8 cellular contexts compared by ENCODE assay signal in genomic region chr17:1488826-1489275, GRCh38. TPM values are rescaled to one million over a fixed set of nuclear protein-coding genes. Genes with fewer than 3 reads are reported as not detected.
DNase-seq lines count a peak whose midpoint lies in the region; ATAC-seq and TF ChIP-seq lines count a peak whose summit lies in the region.

No MANE protein-coding gene starts in this region.

- H3K36me3 ChIP-seq in CD8-positive, alpha-beta T cell (ENCODE audit: insufficient read depth, low read length): no peaks in the 10 kb centered on the region
- H3K36me3 ChIP-seq in esophagus (ENCODE audit: control insufficient read depth in 2 of 2, insufficient read depth in 2 of 2, low read length in 1 of 2) (peaks cover 0 to 4% of the 10 kb centered on the region in 2 donors), trophoblast cell (ENCODE audit: control insufficient read depth in 1 of 2, insufficient read depth in 2 of 2, low read length in 2 of 2) (peaks cover 4 to 6% of the 10 kb centered on the region in 2 experiments)

- peaks cover 30% of the 10 kb centered on the region for H3K4me1 Mint-ChIP-seq in CD8-positive, alpha-beta T cell (ENCODE audit: low read depth)

- H3K36me3 Mint-ChIP-seq in CD8-positive, alpha-beta T cell: no peaks in the 10 kb centered on the region

- no peak for DNase-seq in CD8-positive, alpha-beta T cell
- no peak for DNase-seq in RWPE1 (ENCODE audit: low spot score)
- DNase-seq in trophoblast cell: no peak
- DNase-seq in lower leg skin (ENCODE audit: low spot score in 2 of 2): no peak
- DNase-seq in NCI-H226: no peak

- H3K4me3 ChIP-seq in CD8-positive, alpha-beta T cell (ENCODE audit: low read depth, low read length): peak overlapping the region; percentile 63
- H3K4me3 ChIP-seq in esophagus (ENCODE audit: low read depth in 1 of 2, low read length in 2 of 2) (peak overlapping the region in 1 of 2 donors; percentile 46), trophoblast cell (ENCODE audit: low read depth, low read length) (no peak overlapping the region), lower leg skin (ENCODE audit: low read depth, poor library complexity, severe bottlenecking) (no peak overlapping the region)

- CTCF ChIA-PET in CD8-positive, alpha-beta T cell (lab: Charles Lee): interaction anchor here (0.7 to 1.7 kb wide), 3 partner anchors 16 to 124 kb away, joined by 3 to 6 read pairs (median 3); partner anchors contain the start of gene INPP5K
- CTCF ChIA-PET in RWPE1 (lab: Yijun Ruan, JAX): interaction anchor here (0.6 to 0.7 kb wide), 3 partner anchors 25 to 189 kb away, joined by 3 to 5 read pairs (median 3); partner anchors contain the start of gene INPP5K

- H3K18ac ChIP-seq in trophoblast cell (ENCODE audit: low read length): peak overlapping the region; percentile 58

- peaks cover 30% of the 10 kb centered on the region for H3K79me2 ChIP-seq in trophoblast cell (ENCODE audit: control insufficient read depth, insufficient read depth, low read length, poor library complexity)

- TF ChIP-seq CTCF in CD8-positive, alpha-beta T cell (IDR thresholded peaks at IDR 0.05): no peak
- TF ChIP-seq CTCF in RWPE1 (conservative IDR thresholded peaks at IDR 0.05; ENCODE audit: low read depth) (no peak), lower leg skin (IDR thresholded peaks at IDR 0.05) (no peak)

- peak overlapping the region; percentile 74 for H3K14ac ChIP-seq in trophoblast cell (ENCODE audit: low read length)

- no peaks in the 10 kb centered on the region for H3K9me3 Mint-ChIP-seq in CD8-positive, alpha-beta T cell

- H2AFZ ChIP-seq in trophoblast cell (ENCODE audit: insufficient read depth, low read length, poor library complexity): peak overlapping the region; percentile 6

- peak overlapping the region; percentile 6 for H3K9ac ChIP-seq in trophoblast cell (ENCODE audit: low read length)

- H3K4me1 ChIP-seq in CD8-positive, alpha-beta T cell (ENCODE audit: insufficient read depth, low read length): peaks cover 38% of the 10 kb centered on the region
- peaks cover 13 to 32% of the 10 kb centered on the region in 2 donors for H3K4me1 ChIP-seq in esophagus (ENCODE audit: control insufficient read depth in 2 of 2, insufficient read depth in 2 of 2, low read length in 1 of 2)
- H3K4me1 ChIP-seq in trophoblast cell (ENCODE audit: control insufficient read depth in 1 of 2, insufficient read depth in 2 of 2, low read length in 2 of 2): peaks cover 39 to 55% of the 10 kb centered on the region in 2 experiments

- H3K27ac Mint-ChIP-seq in CD8-positive, alpha-beta T cell: peak overlapping the region; percentile 37

- H3K4me2 ChIP-seq in trophoblast cell (ENCODE audit: low read length): peak overlapping the region; percentile 49

- H2BK12ac ChIP-seq in trophoblast cell (ENCODE audit: low read length): peak overlapping the region; percentile 21

- no peak for ATAC-seq in CD8-positive, alpha-beta T cell
- ATAC-seq in GM18868 (IDR thresholded peaks at IDR 0.05; ENCODE audit: unreplicated experiment) (no peak), GM19324 (IDR thresholded peaks at IDR 0.05; ENCODE audit: low FRiP score, unreplicated experiment) (no peak)

- peak overlapping the region; percentile 82 for H3K4me3 Mint-ChIP-seq in CD8-positive, alpha-beta T cell

- 70 to 76% methylated on average over 7 of the region's 7 CpGs for WGBS in esophagus, 2 donors
- no CpG with 5 or more reads among the region's 7 CpGs for WGBS in trophoblast cell (ENCODE audit: extremely low coverage, insufficient coverage, insufficient read length)
- 67 to 71% methylated on average over 7 of the region's 7 CpGs for WGBS in lower leg skin, 2 donors

- peak overlapping the region; percentile 57 for H3K4ac ChIP-seq in trophoblast cell (ENCODE audit: low read depth, low read length)

- H3K23ac ChIP-seq in trophoblast cell (ENCODE audit: low read length): no peak overlapping the region

- H4K8ac ChIP-seq in trophoblast cell (ENCODE audit: low read depth, low read length): peak overlapping the region; percentile 64

- peak overlapping the region; percentile 85 for H4K91ac ChIP-seq in trophoblast cell (ENCODE audit: low read depth, low read length)

- H3K27ac ChIP-seq in CD8-positive, alpha-beta T cell (ENCODE audit: low read depth, low read length): no peak overlapping the region
- H3K27ac ChIP-seq in RWPE1: peak overlapping the region; percentile 97
- peak overlapping the region; percentile 95 to 96 for H3K27ac ChIP-seq in esophagus (ENCODE audit: low read depth in 2 of 2, low read length in 1 of 2)
- H3K27ac ChIP-seq in trophoblast cell (ENCODE audit: low read depth, low read length): peak overlapping the region; percentile 85

- peak overlapping the region; percentile 57 for H2BK120ac ChIP-seq in trophoblast cell (ENCODE audit: insufficient read depth, low read length, poor library complexity)

- POLR2A ChIA-PET in CD8-positive, alpha-beta T cell (lab: Charles Lee): interaction anchor here (1.9 to 2.6 kb wide), 2 partner anchors 27 to 89 kb away, joined by 5 to 12 read pairs; partner anchors contain the start of genes INPP5K and YWHAE
- POLR2A ChIA-PET in RWPE1 (lab: Yijun Ruan, JAX; ENCODE audit: low non-redundant PET): interaction anchor here (0.5 to 0.6 kb wide), 3 partner anchors 28 to 92 kb away, joined by 3 to 7 read pairs (median 4); no protein-coding TSS in a partner anchor

- H4K12ac ChIP-seq in trophoblast cell (ENCODE audit: low read depth, low read length): peak overlapping the region; percentile 11

- H3K79me1 ChIP-seq in trophoblast cell (ENCODE audit: low read length): peaks cover 57% of the 10 kb centered on the region

- H3K27me3 ChIP-seq in CD8-positive, alpha-beta T cell (ENCODE audit: insufficient read depth, low read length): no peaks in the 10 kb centered on the region
- H3K27me3 ChIP-seq in esophagus (ENCODE audit: control insufficient read depth in 1 of 2, insufficient read depth in 2 of 2, low read length in 2 of 2): no peaks in the 10 kb centered on the region
- H3K27me3 ChIP-seq in trophoblast cell (ENCODE audit: insufficient read depth, low read length): no peaks in the 10 kb centered on the region

- H2BK5ac ChIP-seq in trophoblast cell (ENCODE audit: low read depth, low read length, poor library complexity): peak overlapping the region; percentile 53

- intact Hi-C loops in CD8-positive, alpha-beta T cell (cut with DNase I, micrococcal nuclease): loop anchor here (1.0 to 2.0 kb wide), 2 partner anchors 74 to 91 kb away; partner anchors contain the start of gene PITPNA (in 1 of the 2)
- intact Hi-C loops in lower leg skin (cut with DNase I; ENCODE audit: low total_unique reads): no loop called here

- TF ChIP-seq POLR2A in lower leg skin (IDR thresholded peaks at IDR 0.05): no peak

- peak overlapping the region; percentile 62 for H2AK5ac ChIP-seq in trophoblast cell (ENCODE audit: low read length)

- H3K27me3 Mint-ChIP-seq in CD8-positive, alpha-beta T cell (ENCODE audit: low read depth): no peaks in the 10 kb centered on the region

- H3K9me3 ChIP-seq in CD8-positive, alpha-beta T cell (ENCODE audit: low read length): no peaks in the 10 kb centered on the region
- H3K9me3 ChIP-seq in esophagus (ENCODE audit: control insufficient read depth in 2 of 2, insufficient read depth in 1 of 2, low read depth in 1 of 2, low read length in 1 of 2) (no peaks in the 10 kb centered on the region), trophoblast cell (ENCODE audit: insufficient read depth, low read depth, low read length) (no peaks in the 10 kb centered on the region)

RNA-seq across cellular contexts. Expression of gene MYO1C, which starts 3.6 kb away (rescaled TPM):
- 10 to 100 TPM in 1 of 2 experiments, 1 to 10 TPM in 1; 9.1 to 11.4 TPM for total RNA-seq in CD8-positive, alpha-beta T cell
- polyA plus RNA-seq in esophagus: 10 to 100 TPM; 42.0 to 45.0 TPM
- polyA plus RNA-seq in trophoblast cell (2013): 83.3 and 84.7 TPM in 2 replicates
- total RNA-seq in lower leg skin: 100 to 1,000 TPM in 1 of 4 donors, 10 to 100 TPM in 3; 71.3 to 101 (median 84.8) TPM

RNA-seq across cellular contexts. Expression of gene INPP5K, which starts 27.6 kb away (rescaled TPM):
- 100 to 1,000 TPM; 204 to 221 TPM for total RNA-seq in CD8-positive, alpha-beta T cell
- 10 to 100 TPM; 16.1 to 19.5 TPM for polyA plus RNA-seq in esophagus
- polyA plus RNA-seq in trophoblast cell (2013): 22.0 and 24.5 TPM in 2 replicates
- 100 to 1,000 TPM; 101 to 172 (median 134) TPM for total RNA-seq in lower leg skin

RNA-seq across cellular contexts. Expression of gene CRK, which starts 32.8 kb away (rescaled TPM):
- total RNA-seq in CD8-positive, alpha-beta T cell: 10 to 100 TPM; 15.4 to 15.9 TPM
- 10 to 100 TPM; 17.8 to 23.8 TPM for polyA plus RNA-seq in esophagus
- 43.6 and 43.9 TPM in 2 replicates for polyA plus RNA-seq in trophoblast cell (2013)
- total RNA-seq in lower leg skin: 10 to 100 TPM; 48.2 to 70.0 (median 50.7) TPM

Comparison
In these comparisons a context has a peak if more than half of its experiments do, and no peak if none do; other contexts are left out.
1. RNA of gene MYO1C, which starts 3.6 kb away (total RNA-seq): 71.3 to 101 TPM in lower leg skin; 9.1 to 11.4 TPM in CD8-positive, alpha-beta T cell; every median in the first group is over 4 times any median in the second.